ENCODE assay signal across 14 cellular contexts in the genomic region with DNA sequence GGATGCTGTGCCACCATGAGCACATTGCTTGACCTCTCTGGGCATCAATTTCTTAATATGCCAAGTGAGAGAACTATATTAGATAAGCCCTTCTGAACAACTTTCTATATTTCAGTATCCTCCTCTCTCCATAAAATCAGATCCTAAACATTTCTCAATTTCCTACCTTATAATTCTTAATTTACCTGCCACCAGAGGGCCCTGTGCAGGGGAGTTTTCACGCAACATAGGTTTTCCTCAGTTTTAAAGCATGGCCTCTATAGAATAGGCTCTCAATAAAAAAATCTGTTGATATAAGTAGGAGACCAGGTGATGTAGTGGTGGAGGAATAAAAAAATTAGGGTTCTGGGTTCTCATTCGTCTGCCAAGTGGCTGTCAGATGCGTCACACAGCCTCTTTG.
DNase-seq lines count a peak whose midpoint lies in the region; ATAC-seq and TF ChIP-seq lines count a peak whose summit lies in the region.
"Had no signal": no experiment of that assay in that cellular context is flagged by ENCODE, and none has a peak within 500 bp of the region (broad histone marks: within the 10 kb centered on the region; RNA-seq: fewer than 3 reads in every experiment).

No MANE protein-coding gene starts in this region.

- DNase-seq in ELR (ENCODE audit: low read depth) (peak; percentile 11), brain microvascular endothelial cell (no peak), neural progenitor cell (ENCODE audit: low spot score) (no peak), NCI-H345 treated with DMSO at 0.1 percent for 48 hours (lab: John Stamatoyannopoulos, UW; ENCODE audit: unreplicated experiment) (no peak), SK-N-DZ (ENCODE audit: low spot score) (no peak)
- DNase-seq: activated CD8-positive, alpha-beta memory T cell treated with anti-CD3 and anti-CD28 coated beads, Interleukin-2, amount 50 U/mL, for 4 hours; NCI-H1694 treated with DMSO at 0.1 percent for 48 hours; posterior cingulate gyrus; stimulated activated CD4-positive, alpha-beta T cell treated with anti-CD3 and anti-CD28 coated beads, Interleukin-4, amount 100 ng/mL, for 1 hour; stomach; T1000 had no signal

- H3K27me3 ChIP-seq in brain microvascular endothelial cell (replicated peaks), result no peaks in the 10 kb centered on the region
- H3K27me3 ChIP-seq in neural progenitor cell, result no peaks in the 10 kb centered on the region
- H3K27me3 ChIP-seq in gastroesophageal sphincter, result peaks cover 30% of the 10 kb centered on the region

- no peak overlapping the region for H3K4me3 Mint-ChIP-seq in neural progenitor cell
- H3K4me3 Mint-ChIP-seq: memory B cell had no signal

- H3K4me1 Mint-ChIP-seq in neural progenitor cell, result peaks cover 29% of the 10 kb centered on the region
- H3K4me1 Mint-ChIP-seq: memory B cell had no signal

- H3K9me3 Mint-ChIP-seq in neural progenitor cell, result peaks cover 13% of the 10 kb centered on the region

- no peaks in the 10 kb centered on the region for H4K20me1 ChIP-seq in neural progenitor cell (ENCODE audit: low read depth)

- H2AFZ ChIP-seq in neural progenitor cell (replicated peaks), result no peak overlapping the region

- no peak for TF ChIP-seq POLR2A in gastroesophageal sphincter (IDR thresholded peaks at IDR 0.05)

- peaks cover 22% of the 10 kb centered on the region for H3K27me3 Mint-ChIP-seq in neural progenitor cell (ENCODE audit: insufficient read depth, low read depth)

- H3F3A ChIP-seq in neural progenitor cell (ENCODE audit: low read depth), result peaks cover 38% of the 10 kb centered on the region

- in situ Hi-C loops in brain microvascular endothelial cell (cut with HindIII; ENCODE audit: low pct_ligation_motif_present, low sequenced_read_pairs), result no loop called here

- peaks cover 43% of the 10 kb centered on the region for H3K4me1 ChIP-seq in neural progenitor cell
- H3K4me1 ChIP-seq in gastroesophageal sphincter, result no peaks in the 10 kb centered on the region
- H3K4me1 ChIP-seq: stomach had no signal

- H3K4me3 ChIP-seq in brain microvascular endothelial cell (ENCODE audit: low read depth, low read length), result no peak overlapping the region
- no peak overlapping the region for H3K4me3 ChIP-seq in neural progenitor cell
- no peak overlapping the region for H3K4me3 ChIP-seq in gastroesophageal sphincter
- H3K4me3 ChIP-seq: stomach had no signal

- TF ChIP-seq EP300 in gastroesophageal sphincter (IDR thresholded peaks at IDR 0.05), result no peak

- no peak overlapping the region for H3K9ac ChIP-seq in neural progenitor cell

- H3K27ac Mint-ChIP-seq in neural progenitor cell, result no peak overlapping the region
- H3K27ac Mint-ChIP-seq: memory B cell had no signal

- peaks cover 3% of the 10 kb centered on the region for H3K36me3 Mint-ChIP-seq in neural progenitor cell
- H3K36me3 Mint-ChIP-seq: memory B cell had no signal

- 75 to 82% methylated on average over 3 of the region's 3 CpGs for WGBS in gastroesophageal sphincter (ENCODE audit: low coverage in 1 of 2), 2 donors

- H3K36me3 ChIP-seq in brain microvascular endothelial cell (replicated peaks), result no peaks in the 10 kb centered on the region
- peaks cover 10% of the 10 kb centered on the region for H3K36me3 ChIP-seq in neural progenitor cell
- H3K36me3 ChIP-seq in gastroesophageal sphincter, result no peaks in the 10 kb centered on the region
- H3K36me3 ChIP-seq: stomach had no signal

- H3K79me2 ChIP-seq in neural progenitor cell (ENCODE audit: low read depth), result no peaks in the 10 kb centered on the region

- no peaks in the 10 kb centered on the region for H3K9me3 ChIP-seq in neural progenitor cell (ENCODE audit: low read depth)
- peaks cover 0 to 17% (median 0%) of the 10 kb centered on the region in 3 donors for H3K9me3 ChIP-seq in gastroesophageal sphincter

- no peak overlapping the region for H3K4me2 ChIP-seq in neural progenitor cell

- no peak for ATAC-seq in gastroesophageal sphincter

- no peak overlapping the region for H3K27ac ChIP-seq in brain microvascular endothelial cell
- H3K27ac ChIP-seq in neural progenitor cell, result no peak overlapping the region
- H3K27ac ChIP-seq in gastroesophageal sphincter, result no peak overlapping the region
- H3K27ac ChIP-seq: stomach had no signal

- TF ChIP-seq CTCF in LNCAP (IDR thresholded peaks at IDR 0.05) (peak; percentile 53), brain microvascular endothelial cell (IDR thresholded peaks at IDR 0.05; ENCODE audit: low read depth, low read length, missing control alignments) (peak; percentile 57), neural progenitor cell (IDR thresholded peaks at IDR 0.05) (peak; percentile 53), gastroesophageal sphincter (IDR thresholded peaks at IDR 0.05) (no peak)

Comparison
In these comparisons a context has a peak if more than half of its experiments do, and no peak if none do; other contexts are left out.
1. CTCF ChIP-seq: peak in LNCAP (single experiment), brain microvascular endothelial cell (single experiment) and neural progenitor cell (single experiment); none in gastroesophageal sphincter (0 of 4).